In genomic region chr6:38499697-38500096, GRCh38 we compare ENCODE assay signal across 18 cellular contexts.
DNase-seq lines count a peak whose midpoint lies in the region; ATAC-seq, FAIRE-seq and TF ChIP-seq lines count a peak whose summit lies in the region.
"Had no signal": no experiment of that assay in that cellular context is flagged by ENCODE, and none has a peak within 500 bp of the region (broad histone marks: within the 10 kb centered on the region; RNA-seq: fewer than 3 reads in every experiment).

No MANE protein-coding gene starts in this region.

- H3K9me3 Mint-ChIP-seq in astrocyte (ENCODE audit: unreplicated experiment) = no peaks in the 10 kb centered on the region
- H3K9me3 Mint-ChIP-seq: CD14-positive monocyte; CD8-positive, alpha-beta T cell had no signal

- H3K36me3 Mint-ChIP-seq in astrocyte (ENCODE audit: low read depth, unreplicated experiment) = no peaks in the 10 kb centered on the region
- H3K36me3 Mint-ChIP-seq: CD14-positive monocyte; CD8-positive, alpha-beta T cell had no signal

- no peak for FAIRE-seq in astrocyte (lab: Jason Lieb, UNC)
- FAIRE-seq: D721Med, GM12892, H54 had no signal

- TF ChIP-seq CTCF in RWPE1 (conservative IDR thresholded peaks at IDR 0.05; ENCODE audit: low read depth) (no peak), astrocyte (IDR thresholded peaks at IDR 0.05; ENCODE audit: insufficient read depth, low read depth, low read length) (no peak), epithelial cell of esophagus (IDR thresholded peaks at IDR 0.05; ENCODE audit: insufficient read depth, low read depth, low read length, missing control alignments) (no peak), adrenal gland (IDR thresholded peaks at IDR 0.05) (no peak)

- H4K20me1 ChIP-seq in astrocyte (ENCODE audit: insufficient read depth, low read length) = peaks cover 3% of the 10 kb centered on the region

- DNase-seq in RWPE1 (ENCODE audit: low spot score) (peak; percentile 30), astrocyte (ENCODE audit: low read depth) (no peak), epithelial cell of esophagus (ENCODE audit: low read depth) (peak; percentile 75), adrenal gland (no peak), left colon (no peak)
- DNase-seq in activated CD4-positive, alpha-beta T cell treated with anti-CD3 and anti-CD28 coated beads for 4 hours = no peak
- DNase-seq: CD8-positive, alpha-beta T cell; COR-L47; DMS153; DND-41; GDM1; IMR-90 had no signal

- H3K4me1 ChIP-seq in astrocyte (ENCODE audit: insufficient read depth, low read length) (no peaks in the 10 kb centered on the region), adrenal gland (replicated peaks in 1 of 2) (peaks cover 0 to 9% of the 10 kb centered on the region in 2 donors)

- H2AFZ ChIP-seq in astrocyte (ENCODE audit: low read depth, low read length) = no peak overlapping the region

- H3K4me3 Mint-ChIP-seq in astrocyte (ENCODE audit: unreplicated experiment) = no peak overlapping the region
- H3K4me3 Mint-ChIP-seq: CD14-positive monocyte; CD8-positive, alpha-beta T cell had no signal

- intact Hi-C loops in adrenal gland (cut with DNase I) (loop anchor here in 1 of 2 donors (10.0 kb wide), 1 partner anchor 795 kb away; no protein-coding TSS in a partner anchor), left colon (cut with DNase I, micrococcal nuclease) (loop anchor here in 1 of 2 donors (10.0 kb wide), 1 partner anchor 785 kb away; no protein-coding TSS in a partner anchor)

- ATAC-seq in left colon = no peak
- ATAC-seq: CD8-positive, alpha-beta T cell; HCT116 had no signal

- no peak for TF ChIP-seq POLR2A in adrenal gland (IDR thresholded peaks at IDR 0.05)

- no peak overlapping the region for H3K9ac ChIP-seq in astrocyte (ENCODE audit: low read length)

- POLR2A ChIA-PET in RWPE1 (lab: Yijun Ruan, JAX; ENCODE audit: low non-redundant PET) = no interaction called here

- H3K27ac Mint-ChIP-seq in astrocyte (ENCODE audit: unreplicated experiment) = no peak overlapping the region
- H3K27ac Mint-ChIP-seq: CD8-positive, alpha-beta T cell had no signal

- H3K9me3 ChIP-seq in astrocyte (ENCODE audit: insufficient read depth, low read depth, low read length) = no peaks in the 10 kb centered on the region
- no peaks in the 10 kb centered on the region for H3K9me3 ChIP-seq in adrenal gland (replicated peaks in 1 of 3)

- H3K79me2 ChIP-seq in astrocyte (ENCODE audit: insufficient read depth, low read length) = no peaks in the 10 kb centered on the region

- H3K27me3 ChIP-seq in astrocyte (ENCODE audit: insufficient read depth, low read length) (no peaks in the 10 kb centered on the region), adrenal gland (no peaks in the 10 kb centered on the region)

- CTCF ChIA-PET in RWPE1 (lab: Yijun Ruan, JAX) = no interaction called here

- peak overlapping the region; percentile 19 for H3K4me2 ChIP-seq in astrocyte (ENCODE audit: low read length)

- H3K4me3 ChIP-seq in astrocyte (ENCODE audit: insufficient read depth, low read depth, low read length) (no peak overlapping the region), epithelial cell of esophagus (ENCODE audit: low read length) (no peak overlapping the region), adrenal gland (no peak overlapping the region)

- H3K36me3 ChIP-seq in astrocyte (ENCODE audit: insufficient read depth, low read length) (no peaks in the 10 kb centered on the region), adrenal gland (replicated peaks in 1 of 2) (no peaks in the 10 kb centered on the region)

- peaks cover 6% of the 10 kb centered on the region for H3K4me1 Mint-ChIP-seq in astrocyte (ENCODE audit: low read depth, unreplicated experiment)
- H3K4me1 Mint-ChIP-seq: CD14-positive monocyte had no signal

- H3K27me3 Mint-ChIP-seq in astrocyte (ENCODE audit: low read depth, unreplicated experiment) = no peaks in the 10 kb centered on the region

- H3K27ac ChIP-seq in RWPE1 (no peak overlapping the region), astrocyte (ENCODE audit: low read depth, low read length) (no peak overlapping the region), adrenal gland (no peak overlapping the region)
- H3K27ac ChIP-seq: HL-60 had no signal

- WGBS in adrenal gland, 4 donors = 74 to 80% (median 79%) methylated on average over 5 of the region's 5 CpGs

Comparison
In these comparisons a context has a peak if more than half of its experiments do, and no peak if none do; other contexts are left out.
1. DNase-seq: peak in RWPE1 (single experiment) and epithelial cell of esophagus (single experiment); none in astrocyte (single experiment), adrenal gland (0 of 7), activated CD4-positive, alpha-beta T cell treated with anti-CD3 and anti-CD28 coated beads for 4 hours (0 of 2) and left colon (0 of 2).